ENCODE assay signal across 16 cellular contexts in the genomic region with DNA sequence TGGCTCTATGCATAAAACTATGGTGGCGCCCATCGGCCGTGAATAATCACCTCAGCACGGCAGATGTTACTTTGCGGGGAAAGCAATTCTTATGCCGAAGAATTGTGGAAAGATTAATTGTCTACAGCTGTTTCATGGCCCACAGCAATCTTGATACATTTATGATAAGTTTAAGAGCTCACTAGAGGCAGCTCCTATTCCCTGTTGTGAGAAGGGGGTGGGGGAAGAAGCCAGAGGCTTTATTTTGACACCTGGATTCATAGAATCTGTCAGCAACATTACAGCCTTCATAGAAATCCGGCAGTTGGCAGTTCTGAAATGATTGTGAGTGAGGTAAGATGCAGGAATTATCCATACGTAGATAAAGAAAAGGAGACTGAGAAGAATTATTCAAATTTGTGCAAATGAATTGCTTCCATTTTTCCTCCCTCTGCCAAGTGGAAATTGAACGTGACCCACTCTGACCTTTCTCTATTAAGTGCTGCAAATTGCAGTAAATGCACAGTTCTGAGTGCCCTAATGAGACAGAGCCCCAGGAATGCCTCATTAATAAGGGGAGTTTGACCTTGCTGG.
"Had no signal": no experiment of that assay in that cellular context is flagged by ENCODE, and none has a peak within 500 bp of the region (broad histone marks: within the 10 kb centered on the region; RNA-seq: fewer than 3 reads in every experiment).

No MANE protein-coding gene starts in this region.

- H3K9me3 ChIP-seq: breast epithelium had no signal

- H3K4me2 ChIP-seq: KMS-11 had no signal

- H3K36me3 ChIP-seq: breast epithelium had no signal

- DNase-seq: activated CD4-positive, alpha-beta T cell treated with anti-CD3 and anti-CD28 coated beads for 4 hours; activated CD8-positive, alpha-beta memory T cell treated with anti-CD3 and anti-CD28 coated beads, Interleukin-2, amount 50 U/mL, for 48 hours; activated CD8-positive, alpha-beta T cell treated with anti-CD3 and anti-CD28 coated beads, Interleukin-2, amount 10 ng/mL, durations not matched to agents 7 days and 5 days; activated naive CD4-positive, alpha-beta T cell treated with anti-CD3 and anti-CD28 coated beads, Interleukin-2, amount 50 U/mL, for 16 hours; activated naive CD8-positive, alpha-beta T cell treated with anti-CD3 and anti-CD28 coated beads, Interleukin-2, amount 10 ng/mL, durations not matched to agents 7 days and 5 days; activated T-cell treated with anti-CD3 and anti-CD28 coated beads, Interleukin-2, amount 50 U/mL, for 1 hour; aorta; NCI-H1092; NCI-H1436; NCI-H1930; NCI-H446; NCI-H82 had no signal

- ATAC-seq: activated CD4-positive, CD25-positive, alpha-beta regulatory T cell treated with anti-CD3 and anti-CD28 coated beads, Interleukin-2, amount 50 U/mL, for 24 hours; activated CD8-positive, alpha-beta T cell treated with anti-CD3 and anti-CD28 coated beads, Interleukin-2, amount 10 ng/mL, durations not matched to agents 7 days and 5 days; Right ventricle myocardium inferior had no signal

- H3K4me3 ChIP-seq: breast epithelium had no signal

- H3K9ac ChIP-seq: KMS-11 had no signal

- H3K4me1 ChIP-seq: breast epithelium had no signal

- H3K27me3 ChIP-seq: breast epithelium had no signal

- H3K27ac ChIP-seq: breast epithelium, KMS-11 had no signal
